In the genomic region with DNA sequence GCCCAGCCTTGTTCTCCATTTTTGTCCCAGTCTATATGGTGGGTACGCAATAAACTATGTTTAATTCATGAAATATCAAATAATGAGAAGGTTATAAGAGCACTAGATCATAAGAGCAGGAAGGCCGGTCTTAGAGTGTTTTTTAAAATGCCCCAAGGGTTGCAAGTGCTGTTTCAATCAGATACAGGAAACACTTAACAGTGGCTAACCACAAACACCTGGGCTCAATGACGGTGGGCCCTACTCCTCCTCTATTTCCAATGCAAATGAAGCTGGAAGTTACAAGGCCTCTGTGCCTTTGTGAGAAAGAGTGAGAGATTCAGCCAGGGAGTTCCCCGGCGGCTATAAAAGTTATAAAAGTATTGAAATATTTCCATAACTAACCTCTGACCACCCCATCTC, we compare ENCODE assay signal across 9 cellular contexts. TPM values are rescaled to one million over a fixed set of nuclear protein-coding genes. Genes with fewer than 3 reads are reported as not detected.
DNase-seq lines count a peak whose midpoint lies in the region; ATAC-seq and TF ChIP-seq lines count a peak whose summit lies in the region.
"Had no signal": no experiment of that assay in that cellular context is flagged by ENCODE, and none has a peak within 500 bp of the region (broad histone marks: within the 10 kb centered on the region; RNA-seq: fewer than 3 reads in every experiment).

No MANE protein-coding gene starts in this region.

- TF ChIP-seq CTCF in glutamatergic neuron (IDR thresholded peaks at IDR 0.05; ENCODE audit: partially characterized antibody, unreplicated experiment): no peak

- H3K9me3 Mint-ChIP-seq in glutamatergic neuron (ENCODE audit: unreplicated experiment): peaks cover 9% of the 10 kb centered on the region

- no peaks in the 10 kb centered on the region for H3K4me1 Mint-ChIP-seq in glutamatergic neuron (ENCODE audit: low read depth, unreplicated experiment)

- H3K27ac Mint-ChIP-seq in glutamatergic neuron (ENCODE audit: unreplicated experiment): no peak overlapping the region

- no peak overlapping the region for H3K4me3 Mint-ChIP-seq in glutamatergic neuron (ENCODE audit: unreplicated experiment)

- H3K36me3 Mint-ChIP-seq in glutamatergic neuron (ENCODE audit: unreplicated experiment): peaks cover 10% of the 10 kb centered on the region

- DNase-seq in NCI-H510A (lab: John Stamatoyannopoulos, UW) (peak; percentile 76), KG1 (lab: John Stamatoyannopoulos, UW) (no peak), hypothalamus (lab: John Stamatoyannopoulos, UW) (no peak), glutamatergic neuron (no peak)
- DNase-seq in activated T-helper 9 cell treated with anti-CD3 and anti-CD28 coated beads, Interleukin-2, amount 50 U/mL, for 16 hours (ENCODE audit: low read depth): peak; percentile 38
- DNase-seq in stimulated activated CD4-positive, alpha-beta T cell treated with anti-CD3 and anti-CD28 coated beads, Interleukin-2, amount 100 ng/mL, for 24 hours: peak; percentile 61 to 66

- peaks cover 2% of the 10 kb centered on the region for H3K27me3 Mint-ChIP-seq in glutamatergic neuron (ENCODE audit: unreplicated experiment)

- ATAC-seq in GM18508 (IDR thresholded peaks at IDR 0.05; ENCODE audit: insufficient read depth, unreplicated experiment): peak; percentile 95
- ATAC-seq in HG02678 (IDR thresholded peaks at IDR 0.05; ENCODE audit: unreplicated experiment): peak; percentile 99
- ATAC-seq: Panc1 had no signal

RNA-seq across cellular contexts. Expression of a gene that starts 18.9 kb away (rescaled TPM):
- 54.5 TPM for total RNA-seq in glutamatergic neuron (ENCODE audit: unreplicated experiment)

RNA-seq across cellular contexts. Expression of a gene that starts 28.1 kb away (rescaled TPM):
- total RNA-seq in glutamatergic neuron (ENCODE audit: unreplicated experiment): 30.1 TPM

RNA-seq across cellular contexts. Expression of a gene that starts 55.9 kb away (rescaled TPM):
- total RNA-seq in glutamatergic neuron (ENCODE audit: unreplicated experiment): 25.2 TPM

Comparison
In these comparisons a context has a peak if more than half of its experiments do, and no peak if none do; other contexts are left out.
1. DNase-seq: peak in NCI-H510A (single experiment), activated T-helper 9 cell treated with anti-CD3 and anti-CD28 coated beads, Interleukin-2, amount 50 U/mL, for 16 hours (single experiment) and stimulated activated CD4-positive, alpha-beta T cell treated with anti-CD3 and anti-CD28 coated beads, Interleukin-2, amount 100 ng/mL, for 24 hours (2 of 2); none in KG1 (single experiment), hypothalamus (0 of 51) and glutamatergic neuron (single experiment).